1 cellular context compared by ENCODE assay signal in the genomic region with DNA sequence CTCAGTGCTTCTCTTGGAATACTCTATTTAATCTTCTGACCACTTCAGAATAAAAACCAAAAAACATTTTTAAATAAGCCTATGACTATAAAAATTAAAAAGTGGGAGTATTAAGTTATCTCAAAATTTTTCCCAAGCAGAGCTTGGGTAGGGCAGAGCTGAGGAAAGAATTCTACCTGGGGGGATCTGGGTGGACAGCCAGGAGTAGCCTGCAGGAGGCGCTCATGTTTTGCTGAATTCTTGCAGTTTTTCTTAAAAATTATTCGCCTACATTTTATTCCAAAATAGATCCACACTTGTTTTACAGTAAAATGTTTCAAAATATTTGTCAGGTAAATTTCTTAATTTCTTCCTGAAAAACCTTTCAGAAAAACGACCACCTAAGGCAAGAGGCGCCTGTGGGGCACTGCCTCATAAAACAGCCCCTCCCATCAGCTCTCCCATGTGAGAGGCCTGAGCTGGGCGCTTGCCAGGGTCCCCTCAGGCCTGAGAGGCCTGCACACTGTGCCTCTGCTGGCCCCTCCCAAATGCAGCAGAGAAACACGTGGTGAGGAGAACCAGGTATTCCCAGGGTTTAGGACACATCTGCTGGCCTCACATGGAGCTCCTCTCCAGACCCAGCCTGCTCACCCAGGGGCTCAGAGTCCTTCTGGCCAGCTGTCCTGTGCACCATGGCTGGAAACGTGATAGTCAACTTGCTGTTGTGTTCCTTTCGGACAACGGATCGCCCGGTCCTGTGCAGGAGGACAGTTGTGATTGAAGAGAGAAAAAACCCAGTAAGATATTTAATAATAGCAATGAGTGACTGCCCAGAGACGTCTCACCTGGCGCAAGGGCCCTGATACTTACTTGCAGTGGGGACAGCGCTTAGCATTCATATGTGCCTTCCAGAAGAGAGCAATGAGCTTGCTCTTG.
TF ChIP-seq lines count a peak whose summit lies in the region.

No MANE protein-coding gene starts in this region.

TF ChIP-seq in WTC11, 78 proteins besides CTCF, POLR2A, EP300 and RAD21:
- TF ChIP-seq, protein P1, sequence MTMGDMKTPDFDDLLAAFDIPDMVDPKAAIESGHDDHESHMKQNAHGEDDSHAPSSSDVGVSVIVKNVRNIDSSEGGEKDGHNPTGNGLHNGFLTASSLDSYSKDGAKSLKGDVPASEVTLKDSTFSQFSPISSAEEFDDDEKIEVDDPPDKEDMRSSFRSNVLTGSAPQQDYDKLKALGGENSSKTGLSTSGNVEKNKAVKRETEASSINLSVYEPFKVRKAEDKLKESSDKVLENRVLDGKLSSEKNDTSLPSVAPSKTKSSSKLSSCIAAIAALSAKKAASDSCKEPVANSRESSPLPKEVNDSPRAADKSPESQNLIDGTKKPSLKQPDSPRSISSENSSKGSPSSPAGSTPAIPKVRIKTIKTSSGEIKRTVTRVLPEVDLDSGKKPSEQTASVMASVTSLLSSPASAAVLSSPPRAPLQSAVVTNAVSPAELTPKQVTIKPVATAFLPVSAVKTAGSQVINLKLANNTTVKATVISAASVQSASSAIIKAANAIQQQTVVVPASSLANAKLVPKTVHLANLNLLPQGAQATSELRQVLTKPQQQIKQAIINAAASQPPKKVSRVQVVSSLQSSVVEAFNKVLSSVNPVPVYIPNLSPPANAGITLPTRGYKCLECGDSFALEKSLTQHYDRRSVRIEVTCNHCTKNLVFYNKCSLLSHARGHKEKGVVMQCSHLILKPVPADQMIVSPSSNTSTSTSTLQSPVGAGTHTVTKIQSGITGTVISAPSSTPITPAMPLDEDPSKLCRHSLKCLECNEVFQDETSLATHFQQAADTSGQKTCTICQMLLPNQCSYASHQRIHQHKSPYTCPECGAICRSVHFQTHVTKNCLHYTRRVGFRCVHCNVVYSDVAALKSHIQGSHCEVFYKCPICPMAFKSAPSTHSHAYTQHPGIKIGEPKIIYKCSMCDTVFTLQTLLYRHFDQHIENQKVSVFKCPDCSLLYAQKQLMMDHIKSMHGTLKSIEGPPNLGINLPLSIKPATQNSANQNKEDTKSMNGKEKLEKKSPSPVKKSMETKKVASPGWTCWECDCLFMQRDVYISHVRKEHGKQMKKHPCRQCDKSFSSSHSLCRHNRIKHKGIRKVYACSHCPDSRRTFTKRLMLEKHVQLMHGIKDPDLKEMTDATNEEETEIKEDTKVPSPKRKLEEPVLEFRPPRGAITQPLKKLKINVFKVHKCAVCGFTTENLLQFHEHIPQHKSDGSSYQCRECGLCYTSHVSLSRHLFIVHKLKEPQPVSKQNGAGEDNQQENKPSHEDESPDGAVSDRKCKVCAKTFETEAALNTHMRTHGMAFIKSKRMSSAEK (CRISPR knock-in tag; IDR thresholded peaks at IDR 0.05; ENCODE audit: borderline replicate concordance): no peak
- TF ChIP-seq FOXJ3 (CRISPR knock-in tag; IDR thresholded peaks at IDR 0.05; ENCODE audit: borderline replicate concordance) (no peak), NFE2L1 (CRISPR knock-in tag; IDR thresholded peaks at IDR 0.05) (no peak), TEAD4 (CRISPR knock-in tag; IDR thresholded peaks at IDR 0.05) (no peak), KAT7 (CRISPR knock-in tag; IDR thresholded peaks at IDR 0.05; ENCODE audit: borderline replicate concordance) (no peak), GTF2I (CRISPR knock-in tag; conservative IDR thresholded peaks at IDR 0.05) (no peak), ZNF121 (CRISPR knock-in tag; IDR thresholded peaks at IDR 0.05) (no peak), GABPB1 (CRISPR knock-in tag; IDR thresholded peaks at IDR 0.05) (no peak), TCF7 (CRISPR knock-in tag; IDR thresholded peaks at IDR 0.05; ENCODE audit: low read depth) (no peak)
- TF ChIP-seq, protein P2, sequence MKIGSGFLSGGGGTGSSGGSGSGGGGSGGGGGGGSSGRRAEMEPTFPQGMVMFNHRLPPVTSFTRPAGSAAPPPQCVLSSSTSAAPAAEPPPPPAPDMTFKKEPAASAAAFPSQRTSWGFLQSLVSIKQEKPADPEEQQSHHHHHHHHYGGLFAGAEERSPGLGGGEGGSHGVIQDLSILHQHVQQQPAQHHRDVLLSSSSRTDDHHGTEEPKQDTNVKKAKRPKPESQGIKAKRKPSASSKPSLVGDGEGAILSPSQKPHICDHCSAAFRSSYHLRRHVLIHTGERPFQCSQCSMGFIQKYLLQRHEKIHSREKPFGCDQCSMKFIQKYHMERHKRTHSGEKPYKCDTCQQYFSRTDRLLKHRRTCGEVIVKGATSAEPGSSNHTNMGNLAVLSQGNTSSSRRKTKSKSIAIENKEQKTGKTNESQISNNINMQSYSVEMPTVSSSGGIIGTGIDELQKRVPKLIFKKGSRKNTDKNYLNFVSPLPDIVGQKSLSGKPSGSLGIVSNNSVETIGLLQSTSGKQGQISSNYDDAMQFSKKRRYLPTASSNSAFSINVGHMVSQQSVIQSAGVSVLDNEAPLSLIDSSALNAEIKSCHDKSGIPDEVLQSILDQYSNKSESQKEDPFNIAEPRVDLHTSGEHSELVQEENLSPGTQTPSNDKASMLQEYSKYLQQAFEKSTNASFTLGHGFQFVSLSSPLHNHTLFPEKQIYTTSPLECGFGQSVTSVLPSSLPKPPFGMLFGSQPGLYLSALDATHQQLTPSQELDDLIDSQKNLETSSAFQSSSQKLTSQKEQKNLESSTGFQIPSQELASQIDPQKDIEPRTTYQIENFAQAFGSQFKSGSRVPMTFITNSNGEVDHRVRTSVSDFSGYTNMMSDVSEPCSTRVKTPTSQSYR (CRISPR knock-in tag; IDR thresholded peaks at IDR 0.05): no peak
- TF ChIP-seq, protein P3, sequence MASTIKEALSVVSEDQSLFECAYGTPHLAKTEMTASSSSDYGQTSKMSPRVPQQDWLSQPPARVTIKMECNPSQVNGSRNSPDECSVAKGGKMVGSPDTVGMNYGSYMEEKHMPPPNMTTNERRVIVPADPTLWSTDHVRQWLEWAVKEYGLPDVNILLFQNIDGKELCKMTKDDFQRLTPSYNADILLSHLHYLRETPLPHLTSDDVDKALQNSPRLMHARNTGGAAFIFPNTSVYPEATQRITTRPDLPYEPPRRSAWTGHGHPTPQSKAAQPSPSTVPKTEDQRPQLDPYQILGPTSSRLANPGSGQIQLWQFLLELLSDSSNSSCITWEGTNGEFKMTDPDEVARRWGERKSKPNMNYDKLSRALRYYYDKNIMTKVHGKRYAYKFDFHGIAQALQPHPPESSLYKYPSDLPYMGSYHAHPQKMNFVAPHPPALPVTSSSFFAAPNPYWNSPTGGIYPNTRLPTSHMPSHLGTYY (CRISPR knock-in tag; IDR thresholded peaks at IDR 0.05): no peak
- TF ChIP-seq, protein P4, sequence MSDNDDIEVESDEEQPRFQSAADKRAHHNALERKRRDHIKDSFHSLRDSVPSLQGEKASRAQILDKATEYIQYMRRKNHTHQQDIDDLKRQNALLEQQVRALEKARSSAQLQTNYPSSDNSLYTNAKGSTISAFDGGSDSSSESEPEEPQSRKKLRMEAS (CRISPR knock-in tag; IDR thresholded peaks at IDR 0.05): no peak
- TF ChIP-seq, protein P5, sequence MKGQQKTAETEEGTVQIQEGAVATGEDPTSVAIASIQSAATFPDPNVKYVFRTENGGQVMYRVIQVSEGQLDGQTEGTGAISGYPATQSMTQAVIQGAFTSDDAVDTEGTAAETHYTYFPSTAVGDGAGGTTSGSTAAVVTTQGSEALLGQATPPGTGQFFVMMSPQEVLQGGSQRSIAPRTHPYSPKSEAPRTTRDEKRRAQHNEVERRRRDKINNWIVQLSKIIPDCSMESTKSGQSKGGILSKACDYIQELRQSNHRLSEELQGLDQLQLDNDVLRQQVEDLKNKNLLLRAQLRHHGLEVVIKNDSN (CRISPR knock-in tag; IDR thresholded peaks at IDR 0.05): no peak
- TF ChIP-seq, protein P6, sequence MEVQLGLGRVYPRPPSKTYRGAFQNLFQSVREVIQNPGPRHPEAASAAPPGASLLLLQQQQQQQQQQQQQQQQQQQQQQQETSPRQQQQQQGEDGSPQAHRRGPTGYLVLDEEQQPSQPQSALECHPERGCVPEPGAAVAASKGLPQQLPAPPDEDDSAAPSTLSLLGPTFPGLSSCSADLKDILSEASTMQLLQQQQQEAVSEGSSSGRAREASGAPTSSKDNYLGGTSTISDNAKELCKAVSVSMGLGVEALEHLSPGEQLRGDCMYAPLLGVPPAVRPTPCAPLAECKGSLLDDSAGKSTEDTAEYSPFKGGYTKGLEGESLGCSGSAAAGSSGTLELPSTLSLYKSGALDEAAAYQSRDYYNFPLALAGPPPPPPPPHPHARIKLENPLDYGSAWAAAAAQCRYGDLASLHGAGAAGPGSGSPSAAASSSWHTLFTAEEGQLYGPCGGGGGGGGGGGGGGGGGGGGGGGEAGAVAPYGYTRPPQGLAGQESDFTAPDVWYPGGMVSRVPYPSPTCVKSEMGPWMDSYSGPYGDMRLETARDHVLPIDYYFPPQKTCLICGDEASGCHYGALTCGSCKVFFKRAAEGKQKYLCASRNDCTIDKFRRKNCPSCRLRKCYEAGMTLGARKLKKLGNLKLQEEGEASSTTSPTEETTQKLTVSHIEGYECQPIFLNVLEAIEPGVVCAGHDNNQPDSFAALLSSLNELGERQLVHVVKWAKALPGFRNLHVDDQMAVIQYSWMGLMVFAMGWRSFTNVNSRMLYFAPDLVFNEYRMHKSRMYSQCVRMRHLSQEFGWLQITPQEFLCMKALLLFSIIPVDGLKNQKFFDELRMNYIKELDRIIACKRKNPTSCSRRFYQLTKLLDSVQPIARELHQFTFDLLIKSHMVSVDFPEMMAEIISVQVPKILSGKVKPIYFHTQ (CRISPR knock-in tag; IDR thresholded peaks at IDR 0.05): no peak
- TF ChIP-seq, protein P7, sequence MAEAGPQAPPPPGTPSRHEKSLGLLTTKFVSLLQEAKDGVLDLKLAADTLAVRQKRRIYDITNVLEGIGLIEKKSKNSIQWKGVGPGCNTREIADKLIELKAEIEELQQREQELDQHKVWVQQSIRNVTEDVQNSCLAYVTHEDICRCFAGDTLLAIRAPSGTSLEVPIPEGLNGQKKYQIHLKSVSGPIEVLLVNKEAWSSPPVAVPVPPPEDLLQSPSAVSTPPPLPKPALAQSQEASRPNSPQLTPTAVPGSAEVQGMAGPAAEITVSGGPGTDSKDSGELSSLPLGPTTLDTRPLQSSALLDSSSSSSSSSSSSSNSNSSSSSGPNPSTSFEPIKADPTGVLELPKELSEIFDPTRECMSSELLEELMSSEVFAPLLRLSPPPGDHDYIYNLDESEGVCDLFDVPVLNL (CRISPR knock-in tag; IDR thresholded peaks at IDR 0.05; ENCODE audit: borderline replicate concordance, low read depth): no peak
- TF ChIP-seq, protein P8, sequence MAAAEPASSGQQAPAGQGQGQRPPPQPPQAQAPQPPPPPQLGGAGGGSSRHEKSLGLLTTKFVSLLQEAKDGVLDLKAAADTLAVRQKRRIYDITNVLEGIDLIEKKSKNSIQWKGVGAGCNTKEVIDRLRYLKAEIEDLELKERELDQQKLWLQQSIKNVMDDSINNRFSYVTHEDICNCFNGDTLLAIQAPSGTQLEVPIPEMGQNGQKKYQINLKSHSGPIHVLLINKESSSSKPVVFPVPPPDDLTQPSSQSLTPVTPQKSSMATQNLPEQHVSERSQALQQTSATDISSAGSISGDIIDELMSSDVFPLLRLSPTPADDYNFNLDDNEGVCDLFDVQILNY (CRISPR knock-in tag; IDR thresholded peaks at IDR 0.05): no peak
TF ChIP-seq in WTC11: peak in this region for 0.
